Comparison of ENCODE assay signal across 8 cellular contexts in genomic region chr6:112337209-112337638, GRCh38. TPM values are rescaled to one million over a fixed set of nuclear protein-coding genes. Genes with fewer than 3 reads are reported as not detected.
A peak's percentile ranks its signal among the peaks of the same experiment; 100 is the strongest.
DNase-seq lines count a peak whose midpoint lies in the region; ATAC-seq and TF ChIP-seq lines count a peak whose summit lies in the region.

No MANE protein-coding gene starts in this region.

- H3K36me3 Mint-ChIP-seq in natural killer cell = no peaks in the 10 kb centered on the region

- H3K4me1 ChIP-seq in adipocyte (ENCODE audit: control insufficient read depth, insufficient read depth, low read length) = peaks cover 8% of the 10 kb centered on the region

- no peak overlapping the region for H3K4me3 ChIP-seq in GM12864 (ENCODE audit: low read depth, low read length)
- no peak overlapping the region for H3K4me3 ChIP-seq in adipocyte (ENCODE audit: low read length)
- H3K4me3 ChIP-seq in skeletal muscle cell (ENCODE audit: low read depth, low read length) = no peak overlapping the region

- H3K9me3 ChIP-seq in adipocyte (ENCODE audit: control insufficient read depth, low read length) = no peaks in the 10 kb centered on the region

- H3K9ac ChIP-seq in adipocyte (ENCODE audit: low read length) = no peak overlapping the region

- intact Hi-C loops in left ventricle myocardium superior (cut with micrococcal nuclease) (no loop called here), natural killer cell (cut with micrococcal nuclease) (no loop called here)

- no peak overlapping the region for H3K4me3 Mint-ChIP-seq in natural killer cell

- TF ChIP-seq CTCF in GM12864 (IDR thresholded peaks at IDR 0.05; ENCODE audit: low read depth, low read length, missing control alignments) = peak; percentile 16
- no peak for TF ChIP-seq CTCF in natural killer cell (IDR thresholded peaks at IDR 0.05)

- peaks cover 21 to 34% of the 10 kb centered on the region in 2 donors for H3K27me3 Mint-ChIP-seq in natural killer cell (ENCODE audit: low read depth in 2 of 2)

- no peaks in the 10 kb centered on the region for H3K27me3 ChIP-seq in adipocyte (replicated peaks; ENCODE audit: control insufficient read depth, insufficient read depth, low read length)

- ATAC-seq in left ventricle myocardium superior = peak; percentile 87
- ATAC-seq in HG03378 (IDR thresholded peaks at IDR 0.05; ENCODE audit: unreplicated experiment) = no peak
- ATAC-seq in natural killer cell = no peak

- no peaks in the 10 kb centered on the region for H3K9me3 Mint-ChIP-seq in natural killer cell

- H3K36me3 ChIP-seq in adipocyte (ENCODE audit: control insufficient read depth, insufficient read depth, low read length, severe bottlenecking) = no peaks in the 10 kb centered on the region

- DNase-seq in GM12864 (ENCODE audit: low read depth) = no peak
- peak; percentile 67 for DNase-seq in NCI-H2029 (lab: John Stamatoyannopoulos, UW)
- DNase-seq in adipocyte (ENCODE audit: low read depth) = peak; percentile 81
- DNase-seq in left ventricle myocardium superior = peak; percentile 40
- peak; percentile 60 for DNase-seq in skeletal muscle cell (ENCODE audit: low read depth)
- no peak for DNase-seq in GF-D8 (lab: John Stamatoyannopoulos, UW)
- no peak for DNase-seq in natural killer cell

- no peaks in the 10 kb centered on the region for H3K4me1 Mint-ChIP-seq in natural killer cell

- H3K27ac Mint-ChIP-seq in natural killer cell = no peak overlapping the region

RNA-seq across cellular contexts. Expression of gene RFPL4B, which starts 9.9 kb away (rescaled TPM):
- not detected for total RNA-seq in left ventricle myocardium superior
- total RNA-seq in natural killer cell = not detected

Comparison
In these comparisons a context has a peak if more than half of its experiments do, and no peak if none do; other contexts are left out.
1. DNase-seq: peak in NCI-H2029 (single experiment), adipocyte (single experiment), left ventricle myocardium superior (single experiment) and skeletal muscle cell (single experiment); none in GM12864 (single experiment), GF-D8 (single experiment) and natural killer cell (single experiment).